In genomic region chr2:216665717-216666116, GRCh38 we compare ENCODE assay signal across 1 cellular context.
TF ChIP-seq lines count a peak whose summit lies in the region.

No MANE protein-coding gene starts in this region.

TF ChIP-seq in H1, 55 proteins besides CTCF, POLR2A, EP300 and RAD21 (continued from another document):
- TF ChIP-seq ATF2 (IDR thresholded peaks at IDR 0.05; ENCODE audit: low read length) (no peak), NANOG (IDR thresholded peaks at IDR 0.05; ENCODE audit: insufficient read depth, low read depth, low read length, poor library complexity, severe bottlenecking) (peak; percentile 12), POLR2AphosphoS5 (IDR thresholded peaks at IDR 0.05; ENCODE audit: low read depth, low read length) (no peak; the same call in 1 of the 2 replicates), USF2 (IDR thresholded peaks at IDR 0.05; ENCODE audit: low read length) (no peak), CBX5 (IDR thresholded peaks at IDR 0.05; ENCODE audit: low read depth, low read length) (no peak), SP1 (IDR thresholded peaks at IDR 0.05; ENCODE audit: low read depth, low read length) (no peak), KDM1A (IDR thresholded peaks at IDR 0.05; ENCODE audit: borderline replicate concordance, low read length) (no peak)
TF ChIP-seq in H1: peak in this region for 3.
